Comparison of ENCODE assay signal across 8 cellular contexts in genomic region chr6:32113386-32114352, GRCh38. TPM values are rescaled to one million over a fixed set of nuclear protein-coding genes. Genes with fewer than 3 reads are reported as not detected.
DNase-seq lines count a peak whose midpoint lies in the region; ATAC-seq and TF ChIP-seq lines count a peak whose summit lies in the region.

No MANE protein-coding gene starts in this region.

- no peak overlapping the region for H2AFZ ChIP-seq in OCI-LY7 (ENCODE audit: low read length)

- H3K9me3 ChIP-seq in AG04450 (ENCODE audit: control insufficient read depth, insufficient read depth, low read length) = no peaks in the 10 kb centered on the region; the same call in 1 of the 2 replicates
- H3K9me3 ChIP-seq in lung (ENCODE audit: control insufficient read depth in 2 of 2, insufficient read depth in 1 of 2, low read length in 1 of 2) = no peaks in the 10 kb centered on the region
- H3K9me3 ChIP-seq in tibial nerve = no peaks in the 10 kb centered on the region
- no peaks in the 10 kb centered on the region for H3K9me3 ChIP-seq in OCI-LY7 (ENCODE audit: low read length)

- ATAC-seq in effector memory CD8-positive, alpha-beta T cell (replicated peaks) = no peak
- ATAC-seq in lung (ENCODE audit: insufficient read depth, low FRiP score) = peak; percentile 50

- no peak for TF ChIP-seq POLR2A in tibial nerve (IDR thresholded peaks at IDR 0.05)

- peaks cover 9 to 16% of the 10 kb centered on the region in 2 donors for H3K4me1 Mint-ChIP-seq in effector memory CD8-positive, alpha-beta T cell (ENCODE audit: low read depth in 2 of 2)

- H3K4me1 ChIP-seq in lung (ENCODE audit: control insufficient read depth in 2 of 2, insufficient read depth in 2 of 2, low read length in 2 of 2) (peaks cover 6 to 21% of the 10 kb centered on the region in 2 donors), tibial nerve (peaks cover 0 to 70% (median 52%) of the 10 kb centered on the region in 4 donors), OCI-LY7 (ENCODE audit: insufficient read depth, low read length, poor library complexity, severe bottlenecking) (no peaks in the 10 kb centered on the region)

- H3K27ac ChIP-seq in AG04450 (ENCODE audit: low read depth, low read length) (peak overlapping the region; percentile 39), lung (ENCODE audit: low read depth in 1 of 2, low read length in 1 of 2) (peak overlapping the region in 1 of 2 donors; percentile 86), tibial nerve (peak overlapping the region; percentile 39 to 93 (median 84)), OCI-LY7 (ENCODE audit: low read depth, low read length, poor library complexity, severe bottlenecking) (no peak overlapping the region)

- no peak overlapping the region for H3K4me2 ChIP-seq in OCI-LY7 (ENCODE audit: low read length)

- H3K27ac Mint-ChIP-seq in effector memory CD8-positive, alpha-beta T cell = peak overlapping the region; percentile 6 to 29

- CTCF ChIA-PET in AG04450 (lab: Charles Lee) = interaction anchor here (0.6 to 2.5 kb wide), 6 partner anchors 15 to 161 kb away, joined by 3 to 12 read pairs (median 3); partner anchors contain the start of gene ATF6B
- CTCF ChIA-PET in OCI-LY7 (lab: Charles Lee; ENCODE audit: unreplicated experiment) = no interaction called here

- peak; percentile 60 for TF ChIP-seq CTCF in AG04450 (IDR thresholded peaks at IDR 0.05; ENCODE audit: low read depth, low read length)
- TF ChIP-seq CTCF in lung (IDR thresholded peaks at IDR 0.05; ENCODE audit: control extremely low read depth, extremely low read depth) = no peak
- TF ChIP-seq CTCF in tibial nerve (IDR thresholded peaks at IDR 0.05) = peak; percentile 11 to 84 (median 55)
- no peak for TF ChIP-seq CTCF in OCI-LY7 (conservative IDR thresholded peaks at IDR 0.05; ENCODE audit: low read length)

- H3K9me3 Mint-ChIP-seq in effector memory CD8-positive, alpha-beta T cell = no peaks in the 10 kb centered on the region

- H3K36me3 Mint-ChIP-seq in effector memory CD8-positive, alpha-beta T cell (ENCODE audit: insufficient read depth) = peaks cover 39% of the 10 kb centered on the region

- no peak overlapping the region for H3K4me3 Mint-ChIP-seq in effector memory CD8-positive, alpha-beta T cell

- BruUV-seq in OCI-LY7 (replicated peaks; lab: Mats Ljungman, UMichigan) = no TSS peak

- H3K4me3 ChIP-seq in AG04450 (ENCODE audit: low read depth, low read length) = no peak overlapping the region
- no peak overlapping the region for H3K4me3 ChIP-seq in lung
- H3K4me3 ChIP-seq in tibial nerve = no peak overlapping the region
- H3K4me3 ChIP-seq in OCI-LY7 (ENCODE audit: low read depth, low read length, poor library complexity, severe bottlenecking) = no peak overlapping the region

- H3K79me2 ChIP-seq in OCI-LY7 (ENCODE audit: insufficient read depth, low read depth, low read length) = no peaks in the 10 kb centered on the region

- no peaks in the 10 kb centered on the region for H3K9me2 ChIP-seq in OCI-LY7 (ENCODE audit: insufficient read depth, low read length)

- H4K20me1 ChIP-seq in OCI-LY7 (ENCODE audit: insufficient read depth, low read length) = no peaks in the 10 kb centered on the region

- WGBS in lung, 2 donors = 64 to 76% methylated on average over 9 of the region's 9 CpGs
- 58 to 64% methylated on average over 9 of the region's 9 CpGs for WGBS in tibial nerve, 2 donors

- POLR2A ChIA-PET in AG04450 (lab: Yijun Ruan, JAX) (interaction anchor here (1.0 to 1.3 kb wide), 3 partner anchors 17 to 142 kb away, joined by 3 to 13 read pairs (median 3); partner anchors contain the start of genes DXO and FKBPL), OCI-LY7 (lab: Charles Lee) (no interaction called here)

- TF ChIP-seq EP300 in tibial nerve (IDR thresholded peaks at IDR 0.05) = peak in 1 of 2 donors; percentile 91

- intact Hi-C loops in OCI-LY7 (cut with micrococcal nuclease; ENCODE audit: unreplicated experiment) = no loop called here

- DNase-seq in AG04450 (ENCODE audit: low read depth, low spot score) (peak; percentile 81), NCI-H2196 treated with DMSO at 0.1 percent for 48 hours (lab: John Stamatoyannopoulos, UW; ENCODE audit: unreplicated experiment) (peak; percentile 52), lung (ENCODE audit: low spot score) (peak; percentile 75), tibial nerve (ENCODE audit: low spot score in 2 of 2) (peak; percentile 82 to 90), T-helper 1 cell (no peak), OCI-LY7 (ENCODE audit: low spot score) (no peak)
- no peak for DNase-seq in effector memory CD8-positive, alpha-beta T cell
- no peak for DNase-seq in activated CD4-positive, alpha-beta T cell treated with anti-CD3 and anti-CD28 coated beads, Interleukin-2, amount 50 U/mL, for 1 hour

- H3K27me3 ChIP-seq in AG04450 (ENCODE audit: control insufficient read depth, insufficient read depth, low read length) = peaks cover 12% of the 10 kb centered on the region
- no peaks in the 10 kb centered on the region for H3K27me3 ChIP-seq in lung (ENCODE audit: control insufficient read depth, insufficient read depth)
- H3K27me3 ChIP-seq in tibial nerve = no peaks in the 10 kb centered on the region

- H3K36me3 ChIP-seq in lung (ENCODE audit: control insufficient read depth in 2 of 2, insufficient read depth in 2 of 2, low read length in 2 of 2) (peaks cover 0 to 24% of the 10 kb centered on the region in 2 donors), tibial nerve (peaks cover 0 to 44% (median 11%) of the 10 kb centered on the region in 3 donors), OCI-LY7 (ENCODE audit: insufficient read depth, low read length) (peaks cover 42% of the 10 kb centered on the region)

- peaks cover 0 to 5% of the 10 kb centered on the region in 2 donors for H3K27me3 Mint-ChIP-seq in effector memory CD8-positive, alpha-beta T cell

RNA-seq across cellular contexts. Expression of gene TNXB, which starts 4.5 kb away (rescaled TPM):
- polyA plus RNA-seq in AG04450 (2011; rRNA removed) = 0.25 and 0.35 TPM in 2 replicates
- polyA minus RNA-seq in AG04450 (2011; rRNA and poly(A)+ RNA removed) = 0.14 and 1.7 TPM in 2 replicates
- total RNA-seq in lung = 100 to 1,000 TPM in 1 of 2 donors, 10 to 100 TPM in 1; 56.9 to 117 TPM
- polyA plus RNA-seq in lung = 10 to 100 TPM; 21.3 to 99.8 TPM
- 100 to 1,000 TPM; 231 to 547 (median 297) TPM for total RNA-seq in tibial nerve
- 1.7 and 7.1 TPM in 2 replicates for total RNA-seq in OCI-LY7 (2014; rRNA removed; shearing (Covaris generic))
- total RNA-seq in OCI-LY7 (2022) = 9.2 and 10.5 TPM in 2 replicates

RNA-seq across cellular contexts. Expression of gene ATF6B, which starts 14.4 kb away (rescaled TPM):
- polyA plus RNA-seq in AG04450 (2011; rRNA removed) (39.2 and 60.0 TPM in 2 replicates), lung (10 to 100 TPM; 50.1 to 74.5 TPM)
- 43.7 and 58.2 TPM in 2 replicates for polyA minus RNA-seq in AG04450 (2011; rRNA and poly(A)+ RNA removed)
- total RNA-seq in lung (100 to 1,000 TPM in 1 of 2 donors, 10 to 100 TPM in 1; 50.3 to 101 TPM), tibial nerve (100 to 1,000 TPM in 3 of 4 donors, 10 to 100 TPM in 1; 74.3 to 121 (median 102) TPM), OCI-LY7 (2022) (122 and 125 TPM in 2 replicates)
- total RNA-seq in OCI-LY7 (2014; rRNA removed; shearing (Covaris generic)) = 44.8 and 57.7 TPM in 2 replicates

RNA-seq across cellular contexts. Expression of gene FKBPL, which starts 16.4 kb away (rescaled TPM):
- 3.1 and 3.8 TPM in 2 replicates for polyA plus RNA-seq in AG04450 (2011; rRNA removed)
- polyA minus RNA-seq in AG04450 (2011; rRNA and poly(A)+ RNA removed) = 3.0 and 3.6 TPM in 2 replicates
- total RNA-seq in lung = 1 to 10 TPM; 2.5 to 4.2 TPM
- polyA plus RNA-seq in lung = 1 to 10 TPM; 5.1 to 7.3 TPM
- 1 to 10 TPM; 1.3 to 5.4 (median 3.0) TPM for total RNA-seq in tibial nerve
- total RNA-seq in OCI-LY7 (2014; rRNA removed; shearing (Covaris generic)) = 10.1 and 11.6 TPM in 2 replicates
- 8.2 and 8.4 TPM in 2 replicates for total RNA-seq in OCI-LY7 (2022)

RNA-seq across cellular contexts. Expression of gene PRRT1, which starts 38.1 kb away (rescaled TPM):
- polyA plus RNA-seq in AG04450 (2011; rRNA removed) (0.27 and 0.47 TPM in 2 replicates), lung (1 to 10 TPM in 1 of 2 donors, under 1 TPM in 1; 0.53 to 1.4 TPM)
- polyA minus RNA-seq in AG04450 (2011; rRNA and poly(A)+ RNA removed) = 0.13 TPM in 1 of 2 replicates, not detected in the other
- total RNA-seq in lung (1 to 10 TPM in 1 of 2 donors, under 1 TPM in 1; 0.57 to 2.0 TPM), tibial nerve (1 to 10 TPM in 2 of 4 donors, under 1 TPM in 2; 0.21 to 2.7 (median 1.7) TPM), OCI-LY7 (2022) (2.4 and 3.5 TPM in 2 replicates)
- total RNA-seq in OCI-LY7 (2014; rRNA removed; shearing (Covaris generic)) = 0.13 and 0.47 TPM in 2 replicates

RNA-seq across cellular contexts. Expression of gene PPT2, which starts 40.3 kb away (rescaled TPM):
- 12.6 and 14.1 TPM in 2 replicates for polyA plus RNA-seq in AG04450 (2011; rRNA removed)
- polyA minus RNA-seq in AG04450 (2011; rRNA and poly(A)+ RNA removed) = 9.4 and 10.3 TPM in 2 replicates
- 100 to 1,000 TPM in 1 of 2 donors, 10 to 100 TPM in 1; 14.9 to 212 TPM for total RNA-seq in lung
- 1 to 10 TPM; 5.7 to 7.3 TPM for polyA plus RNA-seq in lung
- total RNA-seq in tibial nerve = 10 to 100 TPM; 33.0 to 75.2 (median 40.1) TPM
- total RNA-seq in OCI-LY7 (2014; rRNA removed; shearing (Covaris generic)) = 111 and 130 TPM in 2 replicates
- total RNA-seq in OCI-LY7 (2022) = 34.1 and 39.0 TPM in 2 replicates

Comparison
In these comparisons a context has a peak if more than half of its experiments do, and no peak if none do; other contexts are left out.
1. DNase-seq: peak in AG04450 (single experiment), NCI-H2196 treated with DMSO at 0.1 percent for 48 hours (single experiment), lung (single experiment) and tibial nerve (2 of 2); none in effector memory CD8-positive, alpha-beta T cell (0 of 3), T-helper 1 cell (0 of 5), activated CD4-positive, alpha-beta T cell treated with anti-CD3 and anti-CD28 coated beads, Interleukin-2, amount 50 U/mL, for 1 hour (single experiment) and OCI-LY7 (single experiment).
2. CTCF ChIP-seq: peak in AG04450 (single experiment) and tibial nerve (5 of 5); none in lung (single experiment) and OCI-LY7 (single experiment).
3. RNA of gene TNXB, which starts 4.5 kb away (total RNA-seq): 231 to 547 TPM in tibial nerve and 56.9 to 117 TPM in lung; 1.7 to 10.5 TPM in OCI-LY7; every median in the first group is over 4 times any median in the second.